In genomic region chr17:65572186-65572580, GRCh38 we compare ENCODE assay signal across 22 cellular contexts. TPM values are rescaled to one million over a fixed set of nuclear protein-coding genes. Genes with fewer than 3 reads are reported as not detected.
DNase-seq lines count a peak whose midpoint lies in the region; ATAC-seq, FAIRE-seq and TF ChIP-seq lines count a peak whose summit lies in the region.
"Had no signal": no experiment of that assay in that cellular context is flagged by ENCODE, and none has a peak within 500 bp of the region (broad histone marks: within the 10 kb centered on the region; RNA-seq: fewer than 3 reads in every experiment).

No MANE protein-coding gene starts in this region.

- H3K9ac ChIP-seq in HepG2 (ENCODE audit: insufficient read depth, low read depth, low read length) (no peak overlapping the region), H1 (replicated peaks in 1 of 4; ENCODE audit: extremely low read depth in 1 of 4, low read depth in 3 of 4, low read length in 3 of 4) (no peak overlapping the region), iPS-20b (ENCODE audit: low read depth, low read length) (peak overlapping the region; percentile 34; the same call in 1 of the 2 replicates), PC-3 (ENCODE audit: low read length) (no peak overlapping the region)

- in situ Hi-C loops in HepG2 (cut with HindIII; ENCODE audit: extremely low pct_ligation_motif_present, low pct_unique_long_range_greater_than_20kb): no loop called here

- H2BK20ac ChIP-seq in H1 (ENCODE audit: low read length): peak overlapping the region; percentile 87

- FAIRE-seq in HepG2 (lab: Jason Lieb, UNC) (no peak), H1 (lab: Jason Lieb, UNC) (no peak)

- WGBS in HepG2 (ENCODE audit: low lambda C conversion rate): 77% methylated on average over 6 of the region's 6 CpGs
- WGBS in right lobe of liver (ENCODE audit: insufficient coverage, low coverage, low lambda C conversion rate, missing lambda C conversion rate): 48% methylated on average over 5 of the region's 6 CpGs
- 17% methylated on average over 6 of the region's 6 CpGs; no CpG with 5 or more reads in 1 of the 2 experiments for WGBS in H1 (ENCODE audit: extremely low coverage in 1 of 2, insufficient coverage in 1 of 2, insufficient read length in 1 of 2, insufficient replicate concordance in 2 of 2, low coverage in 1 of 2, low lambda C conversion rate in 2 of 2, missing lambda C conversion rate in 1 of 2), 2 experiments

- no peak overlapping the region for H4K8ac ChIP-seq in H1 (ENCODE audit: extremely low read depth, insufficient read depth, low read length)

- H3K56ac ChIP-seq in H1 (replicated peaks; ENCODE audit: insufficient read length, low read depth, low read length): peak overlapping the region; percentile 7

- peak overlapping the region; percentile 60 for H4K5ac ChIP-seq in H1 (ENCODE audit: insufficient read length, low read depth, low read length)

- H2BK120ac ChIP-seq in H1 (replicated peaks; ENCODE audit: low read depth, low read length): peak overlapping the region; percentile 45

- TF ChIP-seq EP300 in HepG2 (IDR thresholded peaks at IDR 0.05; ENCODE audit: low read depth in 2 of 2, low read length in 2 of 2): no peak
- no peak for TF ChIP-seq EP300 in HepG2 (CRISPR knock-in tag; IDR thresholded peaks at IDR 0.05; ENCODE audit: borderline replicate concordance)
- no peak for TF ChIP-seq EP300 in H1 (IDR thresholded peaks at IDR 0.05; ENCODE audit: borderline replicate concordance in 1 of 2, low read depth in 2 of 2, low read length in 2 of 2)

- H3K27ac ChIP-seq in HepG2 (ENCODE audit: extremely low read length, insufficient read depth, low read length) (no peak overlapping the region), right lobe of liver (no peak overlapping the region), H1 (ENCODE audit: low read depth, low read length) (peak overlapping the region; percentile 75), iPS-20b (ENCODE audit: low read length) (peak overlapping the region; percentile 77), PC-3 (ENCODE audit: low read length) (no peak overlapping the region)
- H3K27ac ChIP-seq: 22Rv1, C4-2B, Peyer's patch, SK-N-MC had no signal

- H3K23me2 ChIP-seq in H1 (ENCODE audit: low read depth, low read length): no peaks in the 10 kb centered on the region

- CTCF ChIA-PET in HepG2 (lab: Yijun Ruan, JAX; ENCODE audit: low intra/inter-chr PET ratio, low total read pairs): no interaction called here
- CTCF ChIA-PET in H1 (lab: Charles Lee; ENCODE audit: partially characterized antibody): interaction anchor here (0.7 to 1.7 kb wide), 9 partner anchors 9 to 1045 kb away, joined by 3 to 6 read pairs (median 3); no protein-coding TSS in a partner anchor
- CTCF ChIA-PET in PC-3 (lab: Charles Lee): interaction anchor here (0.7 kb wide), 1 partner anchor 201 kb away, joined by 4 read pairs; no protein-coding TSS in a partner anchor

- H3F3A ChIP-seq in PC-3 (ENCODE audit: low read length, unreplicated experiment): no peaks in the 10 kb centered on the region

- H3K23ac ChIP-seq in H1 (ENCODE audit: insufficient read length): no peak overlapping the region

- peak overlapping the region; percentile 88 for H3K18ac ChIP-seq in H1 (ENCODE audit: extremely low read depth, low read length)

- POLR2A ChIA-PET in HepG2 (lab: Yijun Ruan, JAX) (interaction anchor here (1.0 to 1.6 kb wide), 2 partner anchors 12 to 13 kb away, joined by 3 to 5 read pairs; no protein-coding TSS in a partner anchor), H1 (lab: Charles Lee; ENCODE audit: partially characterized antibody) (interaction anchor here (1.0 to 3.4 kb wide), 12 partner anchors 10 to 119 kb away, joined by 3 to 26 read pairs (median 5); partner anchors contain the start of gene AXIN2), PC-3 (lab: Charles Lee; ENCODE audit: unreplicated experiment) (no interaction called here)

- ATAC-seq in HepG2 (no peak), right lobe of liver (no peak), GM21360 (IDR thresholded peaks at IDR 0.05; ENCODE audit: unreplicated experiment) (no peak), PC-3 (no peak), HG02588 (IDR thresholded peaks at IDR 0.05; ENCODE audit: unreplicated experiment) (no peak)
- ATAC-seq: CD8-positive, alpha-beta T cell had no signal

- H3K79me1 ChIP-seq in H1 (ENCODE audit: low read depth, low read length): no peaks in the 10 kb centered on the region

- TF ChIP-seq CTCF in HepG2 (CRISPR knock-in tag; IDR thresholded peaks at IDR 0.05) (no peak), right lobe of liver (IDR thresholded peaks at IDR 0.05) (no peak), H1 (IDR thresholded peaks at IDR 0.05; ENCODE audit: control extremely low read depth in 1 of 3, insufficient read depth in 1 of 3, low read depth in 1 of 3, low read length in 3 of 3) (no peak), PC-3 (conservative IDR thresholded peaks at IDR 0.05; ENCODE audit: low read depth, low read length) (no peak)

- H3K4me1 ChIP-seq in HepG2 (ENCODE audit: insufficient read depth, low read length): peaks cover 21% of the 10 kb centered on the region
- H3K4me1 ChIP-seq in right lobe of liver: no peaks in the 10 kb centered on the region
- H3K4me1 ChIP-seq in H1 (replicated peaks in 1 of 4; ENCODE audit: control insufficient read depth in 3 of 4, insufficient read depth in 4 of 4, low read length in 3 of 4): peaks cover 10 to 22% (median 15%) of the 10 kb centered on the region in 4 experiments
- H3K4me1 ChIP-seq in iPS-20b (ENCODE audit: insufficient read depth, low read length): peaks cover 23% of the 10 kb centered on the region; the same call in 1 of the 2 replicates
- H3K4me1 ChIP-seq in PC-3 (ENCODE audit: insufficient read depth, low read length): no peaks in the 10 kb centered on the region

- DNase-seq in HepG2 (ENCODE audit: low spot score) (no peak), right lobe of liver (no peak), H1 (ENCODE audit: low read depth in 1 of 2, low spot score in 2 of 2) (no peak), NCI-H345 (lab: John Stamatoyannopoulos, UW) (no peak), PC-3 (no peak)
- DNase-seq: Caco-2; CD8-positive, alpha-beta T cell; DND-41; GOT3; IMR-90; KG1; MM.1S; NCI-H2029; NCI-H526 treated with DMSO at 0.1 percent for 48 hours; Peyer's patch; SIG-M5 had no signal

- no peak overlapping the region for H2BK15ac ChIP-seq in H1 (ENCODE audit: low read length)

- peak overlapping the region; percentile 88 for H4K91ac ChIP-seq in H1 (replicated peaks; ENCODE audit: insufficient read length, low read length)

- no TSS peak for BruUV-seq in HepG2 (replicated peaks; lab: Mats Ljungman, UMichigan)
- BruUV-seq in PC-3 (replicated peaks; lab: Mats Ljungman, UMichigan): no TSS peak

- H3K4me2 ChIP-seq in HepG2 (ENCODE audit: low read depth, low read length) (peak overlapping the region; percentile 66), H1 (ENCODE audit: insufficient read depth in 1 of 2, low read depth in 2 of 2, low read length in 2 of 2) (peak overlapping the region; percentile 64 to 78), PC-3 (ENCODE audit: low read length) (no peak overlapping the region)

- intact Hi-C loops in HepG2 (cut with micrococcal nuclease; ENCODE audit: unreplicated experiment): no loop called here
- intact Hi-C loops in right lobe of liver (cut with DNase I): no loop called here
- intact Hi-C loops in PC-3 (cut with micrococcal nuclease): no loop called here

- TF ChIP-seq RAD21 in HepG2 (CRISPR knock-in tag; IDR thresholded peaks at IDR 0.05): no peak
- TF ChIP-seq RAD21 in H1 (IDR thresholded peaks at IDR 0.05 in 1 of 2, conservative IDR thresholded peaks at IDR 0.05 in 1 of 2; ENCODE audit: low read depth in 2 of 2, low read length in 2 of 2): no peak

- H2AFZ ChIP-seq in HepG2 (ENCODE audit: low read length): no peak overlapping the region
- no peak overlapping the region for H2AFZ ChIP-seq in H1 (ENCODE audit: low read length)
- no peak overlapping the region for H2AFZ ChIP-seq in PC-3 (ENCODE audit: low read length)

- H3K14ac ChIP-seq in H1 (ENCODE audit: insufficient read length): no peak overlapping the region

- TF ChIP-seq POLR2A in HepG2 (IDR thresholded peaks at IDR 0.05; ENCODE audit: insufficient read depth in 1 of 2, low read depth in 2 of 2, low read length in 2 of 2): no peak
- no peak for TF ChIP-seq POLR2A in right lobe of liver (IDR thresholded peaks at IDR 0.05)
- TF ChIP-seq POLR2A in H1 (IDR thresholded peaks at IDR 0.05; ENCODE audit: control extremely low read depth in 1 of 2, low read depth in 2 of 2, low read length in 2 of 2): no peak

- H3K79me2 ChIP-seq in HepG2 (ENCODE audit: insufficient read depth, low read length) (no peaks in the 10 kb centered on the region), H1 (ENCODE audit: control insufficient read depth in 1 of 2, insufficient read depth in 2 of 2, low read length in 2 of 2) (no peaks in the 10 kb centered on the region), PC-3 (ENCODE audit: low read length) (no peaks in the 10 kb centered on the region)

- H3K4me3 ChIP-seq in HepG2 (replicated peaks in 1 of 3; ENCODE audit: insufficient read depth in 1 of 3, low read depth in 2 of 3, low read length in 3 of 3) (0 out of 6 replicates have a peak overlapping the region, but pooled peaks of 1 of the 3 experiments have one; percentile 54), right lobe of liver (no peak overlapping the region), H1 (ENCODE audit: extremely low read depth in 1 of 4, insufficient read depth in 2 of 4, low read depth in 3 of 4, low read length in 4 of 4) (peak overlapping the region in 2 of 4 experiments; percentile 8 to 43; a peak in 3 of 8 replicates), iPS-20b (ENCODE audit: low read length) (peak overlapping the region; percentile 39), PC-3 (ENCODE audit: low read length) (no peak overlapping the region)
- H3K4me3 ChIP-seq: Peyer's patch, SK-N-MC had no signal

- H3K9me3 ChIP-seq in HepG2 (ENCODE audit: low read length) (no peaks in the 10 kb centered on the region), right lobe of liver (no peaks in the 10 kb centered on the region), H1 (ENCODE audit: insufficient read depth in 2 of 2, low read depth in 1 of 2, low read length in 1 of 2) (no peaks in the 10 kb centered on the region), iPS-20b (ENCODE audit: insufficient read depth, low read depth, low read length) (no peaks in the 10 kb centered on the region), PC-3 (ENCODE audit: low read length) (no peaks in the 10 kb centered on the region)
- H3K9me3 ChIP-seq: Caco-2, Peyer's patch had no signal

- H2BK12ac ChIP-seq in H1 (ENCODE audit: low read depth, low read length): peak overlapping the region; percentile 89; the same call in 1 of the 2 replicates

- H3K9me2 ChIP-seq in PC-3 (replicated peaks; ENCODE audit: low read length): no peaks in the 10 kb centered on the region

- H3K27me3 ChIP-seq in HepG2 (ENCODE audit: control insufficient read depth in 1 of 2, insufficient read depth in 2 of 2, low read length in 2 of 2) (no peaks in the 10 kb centered on the region), right lobe of liver (no peaks in the 10 kb centered on the region), H1 (replicated peaks in 1 of 4; ENCODE audit: control insufficient read depth in 3 of 4, extremely low read depth in 1 of 4, insufficient read depth in 3 of 4, low read length in 3 of 4) (no peaks in the 10 kb centered on the region), iPS-20b (ENCODE audit: insufficient read depth, low read length) (no peaks in the 10 kb centered on the region), PC-3 (ENCODE audit: low read length) (no peaks in the 10 kb centered on the region)
- H3K27me3 ChIP-seq: Peyer's patch had no signal

- H3K36me3 ChIP-seq in HepG2 (replicated peaks in 1 of 2; ENCODE audit: control insufficient read depth in 1 of 2, insufficient read depth in 2 of 2, low read length in 2 of 2): no peaks in the 10 kb centered on the region
- H3K36me3 ChIP-seq in right lobe of liver: no peaks in the 10 kb centered on the region
- H3K36me3 ChIP-seq in H1 (ENCODE audit: control insufficient read depth in 2 of 4, insufficient read depth in 4 of 4, low read length in 3 of 4): no peaks in the 10 kb centered on the region
- no peaks in the 10 kb centered on the region for H3K36me3 ChIP-seq in iPS-20b (ENCODE audit: insufficient read depth, low read depth, low read length)
- no peaks in the 10 kb centered on the region for H3K36me3 ChIP-seq in PC-3 (ENCODE audit: low read depth, low read length)
- H3K36me3 ChIP-seq: Peyer's patch had no signal

- H3K4ac ChIP-seq in H1 (replicated peaks; ENCODE audit: insufficient read length, low read depth, low read length): peak overlapping the region; percentile 11

- H2BK5ac ChIP-seq in H1 (ENCODE audit: low read depth, low read length): peak overlapping the region; percentile 95

- H4K20me1 ChIP-seq in HepG2 (ENCODE audit: insufficient read depth, low read length): no peaks in the 10 kb centered on the region
- H4K20me1 ChIP-seq in H1 (replicated peaks in 1 of 2; ENCODE audit: control insufficient read depth in 1 of 2, insufficient read depth in 2 of 2, low read length in 2 of 2): no peaks in the 10 kb centered on the region
- H4K20me1 ChIP-seq in PC-3 (ENCODE audit: low read length): no peaks in the 10 kb centered on the region

- H2AK5ac ChIP-seq in H1 (ENCODE audit: low read depth, low read length): no peak overlapping the region; the same call in 1 of the 2 replicates

RNA-seq across cellular contexts. Expression of gene AXIN2, which starts 10.7 kb away (rescaled TPM):
- total RNA-seq in HepG2 (2016; rRNA removed; fragmentation: Illumina TruSeq; extraction: Trizol): 53.8 and 58.6 TPM in 2 replicates
- 12.0 and 13.7 TPM in 2 replicates for total RNA-seq in HepG2 (2016; cell fraction: cytosol; rRNA removed; fragmentation: Illumina TruSeq; extraction: Trizol; ENCODE audit: low read depth)
- total RNA-seq in HepG2 (2016; cell fraction: insoluble cytoplasmic fraction; rRNA removed; fragmentation: Illumina TruSeq; extraction: Trizol): 45.1 and 59.6 TPM in 2 replicates
- total RNA-seq in HepG2 (2016; cell fraction: membrane; rRNA removed; fragmentation: Illumina TruSeq; extraction: Trizol): 27.0 and 28.7 TPM in 2 replicates
- total RNA-seq in HepG2 (2016; cell fraction: nucleus; rRNA removed; fragmentation: Illumina TruSeq; extraction: Trizol): 79.3 and 81.9 TPM in 2 replicates
- polyA plus RNA-seq in HepG2 (2011; rRNA removed): 55.0 and 63.4 TPM in 2 replicates
- polyA plus RNA-seq in HepG2 (2011; cell fraction: cytosol; rRNA removed): 29.9 and 39.9 TPM in 2 replicates
- 126 and 210 TPM in 2 replicates for polyA plus RNA-seq in HepG2 (2011; cell fraction: nucleus; rRNA removed)
- 55.5 and 56.3 TPM in 2 replicates for polyA plus RNA-seq in HepG2 (2012)
- 2.0 and 2.2 TPM in 2 replicates for polyA plus RNA-seq in HepG2 (2016; cell fraction: cytosol; fragmentation: Illumina TruSeq; extraction: Trizol; ENCODE audit: low read depth)
- polyA plus RNA-seq in HepG2 (2016; cell fraction: insoluble cytoplasmic fraction; fragmentation: Illumina TruSeq; extraction: Trizol; ENCODE audit: low read depth): 34.3 and 44.8 TPM in 2 replicates
- 9.2 and 9.3 TPM in 2 replicates for polyA plus RNA-seq in HepG2 (2016; cell fraction: membrane; fragmentation: Illumina TruSeq; extraction: Trizol; ENCODE audit: low read depth)
- polyA plus RNA-seq in HepG2 (2016; cell fraction: nucleus; fragmentation: Illumina TruSeq; extraction: Trizol; ENCODE audit: insufficient read depth, low read depth): 115 and 117 TPM in 2 replicates
- polyA minus RNA-seq in HepG2 (2011; rRNA and poly(A)+ RNA removed; ENCODE audit: low replicate concordance): 0.09 and 105 TPM in 2 replicates
- polyA minus RNA-seq in HepG2 (2011; cell fraction: cytosol; rRNA and poly(A)+ RNA removed): 43.2 and 45.6 TPM in 2 replicates
- 175 and 211 TPM in 2 replicates for polyA minus RNA-seq in HepG2 (2011; cell fraction: nucleus; rRNA and poly(A)+ RNA removed)
- 1 to 10 TPM; 1.0 to 2.4 (median 2.0) TPM for total RNA-seq in right lobe of liver
- 31.7 and 33.4 TPM in 2 replicates for total RNA-seq in H1 (2021; fragmentation: NEBNext Ultra II Directional; extraction: Animal tissue kit (Norgen Biotek cat#: 25700))
- polyA plus RNA-seq in H1 (2011; rRNA removed): 17.7 and 24.2 TPM in 2 replicates
- polyA plus RNA-seq in H1 (2011; cell fraction: cytosol; rRNA removed): 19.3 TPM
- 36.2 TPM for polyA plus RNA-seq in H1 (2011; cell fraction: nucleus; rRNA removed)
- polyA plus RNA-seq in H1 (2012, experiment 1 of 2): 18.3 to 25.8 TPM (median 20.3 TPM) in 4 replicates
- 9.2 TPM for polyA plus RNA-seq in H1 (2012, experiment 2 of 2)
- 17.7 TPM for polyA plus RNA-seq in H1 (2013, experiment 1 of 2)
- 15.4 TPM for polyA plus RNA-seq in H1 (2013, experiment 2 of 2)
- 14.1 and 21.3 TPM in 2 replicates for polyA minus RNA-seq in H1 (2011; rRNA and poly(A)+ RNA removed)
- polyA minus RNA-seq in H1 (2011; cell fraction: cytosol; rRNA and poly(A)+ RNA removed): 21.3 TPM
- 44.5 TPM for polyA minus RNA-seq in H1 (2011; cell fraction: nucleus; rRNA and poly(A)+ RNA removed)
- total RNA-seq in PC-3 (2014; rRNA removed): 2.0 and 2.6 TPM in 2 replicates

Comparison
In these comparisons a context has a peak if more than half of its experiments do, and no peak if none do; other contexts are left out.
1. H3K27ac ChIP-seq: peak in H1 (single experiment) and iPS-20b (single experiment); none in HepG2 (single experiment), right lobe of liver (0 of 3) and PC-3 (single experiment).